Comparison of ENCODE assay signal across 17 cellular contexts in genomic region chr14:72621387-72622065, GRCh38.
DNase-seq lines count a peak whose midpoint lies in the region; ATAC-seq and TF ChIP-seq lines count a peak whose summit lies in the region.
"Had no signal": no experiment of that assay in that cellular context is flagged by ENCODE, and none has a peak within 500 bp of the region (broad histone marks: within the 10 kb centered on the region; RNA-seq: fewer than 3 reads in every experiment).

No MANE protein-coding gene starts in this region.

- no peaks in the 10 kb centered on the region for H3K79me1 ChIP-seq in H9 (ENCODE audit: insufficient read depth, low read depth, low read length, poor library complexity, severe bottlenecking)

- H4K20me1 ChIP-seq in BLaER1 = no peaks in the 10 kb centered on the region
- H4K20me1 ChIP-seq in H9 (ENCODE audit: control insufficient read depth, insufficient read depth, insufficient read length) = no peaks in the 10 kb centered on the region

- H3K56ac ChIP-seq in H9 (ENCODE audit: insufficient read length, low read depth, low read length) = no peak overlapping the region

- H4K5ac ChIP-seq in H9 (ENCODE audit: insufficient read length, low read depth, low read length) = no peak overlapping the region

- H3K9me3 ChIP-seq in BLaER1 (peaks cover 9% of the 10 kb centered on the region; the same call in 1 of the 2 replicates), H9 (ENCODE audit: control insufficient read depth, low read depth, low read length) (no peaks in the 10 kb centered on the region), esophagus muscularis mucosa (peaks cover 0 to 3% (median 0%) of the 10 kb centered on the region in 4 donors), SJCRH30 (replicated peaks) (peaks cover under 1% of the 10 kb centered on the region; the same call in 1 of the 2 replicates)

- no peaks in the 10 kb centered on the region for H3K27me3 ChIP-seq in BLaER1
- no peaks in the 10 kb centered on the region for H3K27me3 ChIP-seq in H9 (ENCODE audit: insufficient read depth, low read length)
- no peaks in the 10 kb centered on the region for H3K27me3 ChIP-seq in esophagus muscularis mucosa
- no peaks in the 10 kb centered on the region for H3K27me3 ChIP-seq in dorsolateral prefrontal cortex
- H3K27me3 ChIP-seq in SJCRH30 = no peaks in the 10 kb centered on the region

- no peak overlapping the region for H3T11ph ChIP-seq in H9 (ENCODE audit: low read length)

- H3K18ac ChIP-seq in H9 (ENCODE audit: insufficient read length, low read depth, low read length) = no peak overlapping the region

- no peak overlapping the region for H3K9ac ChIP-seq in BLaER1
- H3K9ac ChIP-seq in H9 (ENCODE audit: extremely low read depth, insufficient read length, low read length) = no peak overlapping the region

- TF ChIP-seq CTCF in H9 (conservative IDR thresholded peaks at IDR 0.05) (no peak), esophagus muscularis mucosa (IDR thresholded peaks at IDR 0.05) (no peak), osteocyte (IDR thresholded peaks at IDR 0.05) (no peak), dorsolateral prefrontal cortex (IDR thresholded peaks at IDR 0.05 in 54 of 56, conservative IDR thresholded peaks at IDR 0.05 in 2 of 56; ENCODE audit: low read depth in 1 of 56, partially characterized antibody in 56 of 56) (no peak)

- peaks cover 57% of the 10 kb centered on the region for H3K4me1 ChIP-seq in BLaER1
- peaks cover 12% of the 10 kb centered on the region; the same call in 1 of the 2 replicates for H3K4me1 ChIP-seq in H9 (ENCODE audit: insufficient read depth, low read length)
- H3K4me1 ChIP-seq in esophagus muscularis mucosa = peaks cover 8 to 20% (median 17%) of the 10 kb centered on the region in 4 donors
- no peaks in the 10 kb centered on the region for H3K4me1 ChIP-seq in SJCRH30
- H3K4me1 ChIP-seq: A549 had no signal

- H3K27me3 Mint-ChIP-seq in H9 (ENCODE audit: low read depth) = peaks cover 24% of the 10 kb centered on the region
- no peaks in the 10 kb centered on the region for H3K27me3 Mint-ChIP-seq in osteocyte (ENCODE audit: unreplicated experiment)

- H2BK20ac ChIP-seq in H9 (ENCODE audit: low read depth, low read length, poor library complexity, severe bottlenecking) = no peak overlapping the region

- no peak overlapping the region for H2BK5ac ChIP-seq in H9 (ENCODE audit: insufficient read length, low read length)

- H3K9me3 Mint-ChIP-seq in H9 (peaks cover 25 to 29% of the 10 kb centered on the region in 2 experiments), osteocyte (ENCODE audit: unreplicated experiment) (peaks cover 13% of the 10 kb centered on the region)

- H3K27ac Mint-ChIP-seq in H9 = peak overlapping the region in 2 of 3 experiments; percentile 24 to 38; a peak in 4 of 7 replicates
- no peak overlapping the region for H3K27ac Mint-ChIP-seq in osteocyte (ENCODE audit: unreplicated experiment)

- H3K4me3 ChIP-seq in BLaER1 (no peak overlapping the region), esophagus muscularis mucosa (no peak overlapping the region), dorsolateral prefrontal cortex (no peak overlapping the region), SJCRH30 (no peak overlapping the region)
- H3K4me3 ChIP-seq: A549, K562, SK-N-MC had no signal

- H3K4me3 Mint-ChIP-seq in H9 = peak overlapping the region in 1 of 2 experiments; percentile 52; a peak in 2 of 5 replicates
- H3K4me3 Mint-ChIP-seq in osteocyte (ENCODE audit: unreplicated experiment) = no peak overlapping the region
- H3K4me3 Mint-ChIP-seq: CD14-positive monocyte had no signal

- no peaks in the 10 kb centered on the region for H3K36me3 ChIP-seq in BLaER1
- H3K36me3 ChIP-seq in esophagus muscularis mucosa = no peaks in the 10 kb centered on the region
- H3K36me3 ChIP-seq in SJCRH30 = no peaks in the 10 kb centered on the region

- H2BK12ac ChIP-seq in H9 (ENCODE audit: insufficient read length, low read depth, low read length) = no peak overlapping the region

- H3K4me1 Mint-ChIP-seq in H9 (peaks cover 17 to 31% of the 10 kb centered on the region in 2 experiments), osteocyte (ENCODE audit: unreplicated experiment) (peaks cover 28% of the 10 kb centered on the region)
- H3K4me1 Mint-ChIP-seq: CD14-positive monocyte had no signal

- intact Hi-C loops in esophagus muscularis mucosa (cut with DNase I) = no loop called here
- intact Hi-C loops in dorsolateral prefrontal cortex (cut with DNase I) = no loop called here

- H2AFZ ChIP-seq in H9 (ENCODE audit: low read length) = no peak overlapping the region

- no peak for TF ChIP-seq POLR2A in esophagus muscularis mucosa (IDR thresholded peaks at IDR 0.05; ENCODE audit: low read depth)

- no peak overlapping the region for H4K91ac ChIP-seq in H9 (ENCODE audit: insufficient read length, low read depth, low read length)

- no CpG with 5 or more reads among the region's 6 CpGs for WGBS in H9 (ENCODE audit: extremely low coverage, insufficient read length, low lambda C conversion rate)
- WGBS in esophagus muscularis mucosa = 81% methylated on average over 6 of the region's 6 CpGs

- no peak overlapping the region; the same call in 1 of the 2 replicates for H3K27ac ChIP-seq in BLaER1
- no peak overlapping the region for H3K27ac ChIP-seq in H9 (ENCODE audit: insufficient read length, low read depth, low read length)
- no peak overlapping the region for H3K27ac ChIP-seq in esophagus muscularis mucosa (replicated peaks in 1 of 4)
- no peak overlapping the region for H3K27ac ChIP-seq in dorsolateral prefrontal cortex
- H3K27ac ChIP-seq in SJCRH30 = no peak overlapping the region
- H3K27ac ChIP-seq: A549, SK-N-MC had no signal

- no peak overlapping the region for H3K4ac ChIP-seq in H9 (ENCODE audit: low read depth, low read length)

- H2BK120ac ChIP-seq in H9 (ENCODE audit: low read depth, low read length, poor library complexity, severe bottlenecking) = no peak overlapping the region

- H3K79me2 ChIP-seq in H9 (ENCODE audit: insufficient read depth, low read length) = no peaks in the 10 kb centered on the region

- no peaks in the 10 kb centered on the region for H3K23me2 ChIP-seq in H9 (ENCODE audit: insufficient read length, low read depth, low read length, poor library complexity, severe bottlenecking)

- no peak overlapping the region for H4K8ac ChIP-seq in H9 (replicated peaks; ENCODE audit: insufficient read length, low read depth, low read length)

- peaks cover 0 to 20% (median 17%) of the 10 kb centered on the region in 3 experiments; a peak in 6 of 7 replicates for H3K36me3 Mint-ChIP-seq in H9 (ENCODE audit: insufficient read depth in 1 of 3, low read depth in 3 of 3)
- no peaks in the 10 kb centered on the region for H3K36me3 Mint-ChIP-seq in osteocyte (ENCODE audit: unreplicated experiment)
- H3K36me3 Mint-ChIP-seq: CD14-positive monocyte had no signal

- DNase-seq in H9 = no peak
- DNase-seq in esophagus muscularis mucosa (ENCODE audit: extremely low spot score) = peak; percentile 68
- peak; percentile 53 for DNase-seq in osteocyte (ENCODE audit: extremely low spot score, unreplicated experiment)
- no peak for DNase-seq in dorsolateral prefrontal cortex
- DNase-seq in Ammon's horn (ENCODE audit: low spot score) = no peak
- no peak for DNase-seq in SJCRH30
- DNase-seq: DMS153; GF-D8; NCI-H1694 treated with DMSO at 0.1 percent for 48 hours; NK-92 treated with Interleukin-12 subunit alpha and Interleukin-12 subunit beta, amount 100 ng/mL, for 24 hours; Right ventricle myocardium superior had no signal

- H2BK15ac ChIP-seq in H9 (ENCODE audit: low read depth, low read length) = no peak overlapping the region

- H3K23ac ChIP-seq in H9 (ENCODE audit: insufficient read length, low read depth, low read length) = no peak overlapping the region

- no peak for ATAC-seq in GM19463 (IDR thresholded peaks at IDR 0.05; ENCODE audit: unreplicated experiment)
- ATAC-seq: A549, K562 had no signal

- peak overlapping the region; percentile 61 for H3K4me2 ChIP-seq in BLaER1
- H3K4me2 ChIP-seq in H9 (ENCODE audit: insufficient read depth, insufficient read length, low read length) = no peak overlapping the region
- H3K4me2 ChIP-seq: A549 had no signal

- H2AK5ac ChIP-seq in H9 (ENCODE audit: insufficient read length, low read length) = no peak overlapping the region

- no peak for TF ChIP-seq EP300 in esophagus muscularis mucosa (IDR thresholded peaks at IDR 0.05)

- H3K14ac ChIP-seq in H9 (ENCODE audit: insufficient read depth, low read length) = no peak overlapping the region

Comparison
In these comparisons a context has a peak if more than half of its experiments do, and no peak if none do; other contexts are left out.
1. DNase-seq: peak in esophagus muscularis mucosa (single experiment) and osteocyte (single experiment); none in H9 (single experiment), dorsolateral prefrontal cortex (0 of 10), Ammon's horn (single experiment) and SJCRH30 (0 of 2).